In genomic region chr9:126687868-126688503, GRCh38 we compare ENCODE assay signal across 25 cellular contexts.
"Had no signal": no experiment of that assay in that cellular context is flagged by ENCODE, and none has a peak within 500 bp of the region (broad histone marks: within the 10 kb centered on the region; RNA-seq: fewer than 3 reads in every experiment).

No MANE protein-coding gene starts in this region.

- H3K4me3 Mint-ChIP-seq: naive thymus-derived CD8-positive, alpha-beta T cell; nephron progenitor cell; stimulated activated naive B cell treated with anti-CD40 and anti-IgM and Interleukin-4, amounts not matched to agents 10 μg/mL and 1 μg/mL and 100 μg/mL, for 72 hours had no signal

- H3K36me3 Mint-ChIP-seq: naive thymus-derived CD8-positive, alpha-beta T cell; stimulated activated naive B cell treated with anti-CD40 and anti-IgM and Interleukin-4, amounts not matched to agents 10 μg/mL and 1 μg/mL and 100 μg/mL, for 72 hours had no signal

- H3K4me1 ChIP-seq: parathyroid adenoma, psoas muscle, testis, transverse colon, upper lobe of right lung had no signal

- H2AFZ ChIP-seq: parathyroid adenoma had no signal

- H3K9ac ChIP-seq: parathyroid adenoma had no signal

- H3K36me3 ChIP-seq: lower lobe of right lung, stomach, thyroid gland, transverse colon, upper lobe of right lung had no signal

- H3K9me3 Mint-ChIP-seq: nephron progenitor cell; stimulated activated naive B cell treated with anti-CD40 and anti-IgM and Interleukin-4, amounts not matched to agents 10 μg/mL and 1 μg/mL and 100 μg/mL, for 72 hours had no signal

- H3K27me3 ChIP-seq: testis, thyroid gland had no signal

- DNase-seq: hippocampal formation; kidney glomerular epithelial cell; left cardiac atrium; lower lobe of right lung; mammary epithelial cell; mesenchymal stem cell; naive thymus-derived CD8-positive, alpha-beta T cell; nephron progenitor cell; occipital lobe; stimulated activated CD4-positive, alpha-beta T cell treated with anti-CD3 and anti-CD28 coated beads, Interleukin-12 subunit alpha, Interleukin-12 subunit beta, amount 100 ng/mL, for 4 hours; stimulated activated CD4-positive, alpha-beta T cell treated with anti-CD3 and anti-CD28 coated beads, Interleukin-15, amount 100 ng/mL, for 24 hours; stimulated activated CD4-positive, alpha-beta T cell treated with anti-CD3 and anti-CD28 coated beads, Interleukin-2, amount 100 ng/mL, for 24 hours; stimulated activated CD4-positive, alpha-beta T cell treated with anti-CD3 and anti-CD28 coated beads, Interleukin-4, amount 100 ng/mL, for 1 hour; stimulated activated naive B cell treated with anti-CD40 and anti-IgM and Interleukin-4, amounts not matched to agents 10 μg/mL and 1 μg/mL and 100 μg/mL, for 72 hours; stimulated activated naive CD8-positive, alpha-beta T cell treated with anti-CD3 and anti-CD28 coated beads, Interleukin-15, Interleukin-2, amounts not matched to agents 100 U/mL and 50 U/mL, for 24 hours; stomach; testis; thyroid gland; transverse colon; upper lobe of right lung had no signal

- H3K27ac ChIP-seq: lower lobe of right lung, parathyroid adenoma, psoas muscle, skin epidermis, stomach, testis, thyroid gland, transverse colon, upper lobe of right lung had no signal

- H3K4me3 ChIP-seq: lower lobe of right lung, psoas muscle, skin epidermis, stomach, testis, thyroid gland, transverse colon, upper lobe of right lung had no signal

- FAIRE-seq: keratinocyte, urothelium cell line had no signal

- H3K9me3 ChIP-seq: lower lobe of right lung, psoas muscle, stomach, testis, thyroid gland, transverse colon, upper lobe of right lung had no signal

- H3K79me2 ChIP-seq: parathyroid adenoma had no signal

- H3K27ac Mint-ChIP-seq: naive thymus-derived CD8-positive, alpha-beta T cell; nephron progenitor cell; stimulated activated naive B cell treated with anti-CD40 and anti-IgM and Interleukin-4, amounts not matched to agents 10 μg/mL and 1 μg/mL and 100 μg/mL, for 72 hours had no signal
